Comparison of ENCODE assay signal across 23 cellular contexts in the genomic region with DNA sequence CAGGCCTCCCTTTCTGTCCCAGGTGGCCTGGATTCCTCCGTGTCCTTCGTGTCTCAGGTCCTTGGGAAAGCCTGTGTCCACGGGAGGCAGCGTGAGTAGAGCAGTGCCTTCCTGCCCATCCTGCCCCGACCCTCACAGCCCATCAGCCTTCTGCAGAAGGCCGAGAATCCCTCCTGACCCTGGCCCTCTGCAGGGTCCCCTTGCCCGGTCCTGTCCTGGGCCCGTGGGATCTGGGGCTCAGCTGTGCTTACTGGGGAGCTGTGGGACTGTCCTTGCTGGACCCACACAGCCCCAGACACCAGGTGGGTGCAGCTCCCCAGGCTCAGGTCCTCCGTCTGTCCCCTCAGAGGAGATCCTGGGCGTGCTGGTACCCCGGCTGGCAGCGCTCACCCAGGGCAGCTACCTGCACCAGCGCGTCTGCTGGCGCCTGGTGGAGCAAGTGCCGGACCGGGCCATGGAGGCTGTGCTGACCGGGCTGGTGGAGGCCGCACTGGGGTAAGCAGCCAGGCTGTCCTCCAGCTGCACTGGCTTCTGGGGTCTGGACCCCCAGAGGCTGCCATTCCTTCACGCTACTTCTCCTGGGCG. TPM values are rescaled to one million over a fixed set of nuclear protein-coding genes. Genes with fewer than 3 reads are reported as not detected.
A peak's percentile ranks its signal among the peaks of the same experiment; 100 is the strongest.
DNase-seq lines count a peak whose midpoint lies in the region; ATAC-seq, FAIRE-seq and TF ChIP-seq lines count a peak whose summit lies in the region.
"Had no signal": no experiment of that assay in that cellular context is flagged by ENCODE, and none has a peak within 500 bp of the region (broad histone marks: within the 10 kb centered on the region; RNA-seq: fewer than 3 reads in every experiment).

No MANE protein-coding gene starts in this region.

- no peak overlapping the region for H3K4ac ChIP-seq in H1 (replicated peaks; ENCODE audit: insufficient read length, low read depth, low read length)

- peak overlapping the region; percentile 56 for H3K4me3 Mint-ChIP-seq in neural crest cell
- H3K4me3 Mint-ChIP-seq: CD14-positive monocyte had no signal

- no peaks in the 10 kb centered on the region for H3K9me3 Mint-ChIP-seq in neural crest cell

- H3K18ac ChIP-seq in H1 (ENCODE audit: extremely low read depth, low read length): no peak overlapping the region

- H2BK5ac ChIP-seq in H1 (ENCODE audit: low read depth, low read length): no peak overlapping the region

- peaks cover 3% of the 10 kb centered on the region for H3K79me1 ChIP-seq in H1 (ENCODE audit: low read depth, low read length)

- H3K9ac ChIP-seq in H1 (replicated peaks in 1 of 4; ENCODE audit: extremely low read depth in 1 of 4, low read depth in 3 of 4, low read length in 3 of 4): no peak overlapping the region

- H3K36me3 ChIP-seq in H1 (ENCODE audit: control insufficient read depth in 2 of 4, insufficient read depth in 4 of 4, low read length in 3 of 4): peaks cover 13 to 64% (median 30%) of the 10 kb centered on the region in 4 experiments

- peaks cover 0 to 12% of the 10 kb centered on the region in 2 experiments; a peak in 1 of 4 replicates for H3K79me2 ChIP-seq in H1 (ENCODE audit: control insufficient read depth in 1 of 2, insufficient read depth in 2 of 2, low read length in 2 of 2)

- CTCF ChIA-PET in H1 (lab: Charles Lee; ENCODE audit: partially characterized antibody): interaction anchor here (0.8 kb wide), 1 partner anchor 55 kb away, joined by 3 read pairs; no protein-coding TSS in a partner anchor

- no peak overlapping the region for H2BK20ac ChIP-seq in H1 (ENCODE audit: low read length)

- no peak for TF ChIP-seq POLR2A in H1 (IDR thresholded peaks at IDR 0.05; ENCODE audit: control extremely low read depth in 1 of 2, low read depth in 2 of 2, low read length in 2 of 2)

- H3K23ac ChIP-seq in H1 (ENCODE audit: insufficient read length): no peak overlapping the region

- no peak overlapping the region for H3K56ac ChIP-seq in H1 (replicated peaks; ENCODE audit: insufficient read length, low read depth, low read length)

- no peak overlapping the region for H2BK12ac ChIP-seq in H1 (ENCODE audit: low read depth, low read length)

- H3K4me1 ChIP-seq in right cardiac atrium (ENCODE audit: control insufficient read depth, insufficient read depth, low read length): peaks cover 4% of the 10 kb centered on the region
- H3K4me1 ChIP-seq in H1 (replicated peaks in 1 of 4; ENCODE audit: control insufficient read depth in 3 of 4, insufficient read depth in 4 of 4, low read length in 3 of 4): peaks cover 0 to 8% (median 5%) of the 10 kb centered on the region in 4 experiments; a peak in 4 of 7 replicates

- H3K9me3 ChIP-seq in right cardiac atrium (ENCODE audit: control insufficient read depth, low read length): no peaks in the 10 kb centered on the region
- H3K9me3 ChIP-seq in H1 (ENCODE audit: insufficient read depth in 2 of 2, low read depth in 1 of 2, low read length in 1 of 2): no peaks in the 10 kb centered on the region

- WGBS in right cardiac atrium: 93% methylated on average over 21 of the region's 21 CpGs
- WGBS in H1 (ENCODE audit: extremely low coverage in 1 of 2, insufficient coverage in 1 of 2, insufficient read length in 1 of 2, insufficient replicate concordance in 2 of 2, low coverage in 1 of 2, low lambda C conversion rate in 2 of 2, missing lambda C conversion rate in 1 of 2), 2 experiments: 89% methylated on average over 17 of the region's 21 CpGs; no CpG with 5 or more reads in 1 of the 2 experiments

- peaks cover 9% of the 10 kb centered on the region for H3K23me2 ChIP-seq in H1 (ENCODE audit: low read depth, low read length)

- TF ChIP-seq RAD21 in H1 (IDR thresholded peaks at IDR 0.05 in 1 of 2, conservative IDR thresholded peaks at IDR 0.05 in 1 of 2; ENCODE audit: low read depth in 2 of 2, low read length in 2 of 2): no peak

- no peak overlapping the region for H4K91ac ChIP-seq in H1 (replicated peaks; ENCODE audit: insufficient read length, low read length)

- no peak for FAIRE-seq in H1 (lab: Jason Lieb, UNC)
- FAIRE-seq: A204.1, D721Med, HTR-8/SVneo had no signal

- H2BK15ac ChIP-seq in H1 (ENCODE audit: low read length): no peak overlapping the region

- no peaks in the 10 kb centered on the region for H3K27me3 ChIP-seq in right cardiac atrium (ENCODE audit: control insufficient read depth, insufficient read depth)
- H3K27me3 ChIP-seq in H1 (replicated peaks in 1 of 4; ENCODE audit: control insufficient read depth in 3 of 4, extremely low read depth in 1 of 4, insufficient read depth in 3 of 4, low read length in 3 of 4): no peaks in the 10 kb centered on the region

- H2AFZ ChIP-seq in H1 (ENCODE audit: low read length): no peak overlapping the region

- peak in 2 of 3 donors; percentile 36 to 48 for DNase-seq in right cardiac atrium
- no peak for DNase-seq in cardiac septum (ENCODE audit: low spot score)
- no peak for DNase-seq in H1 (ENCODE audit: low read depth in 1 of 2, low spot score in 2 of 2)
- no peak for DNase-seq in neural crest cell (ENCODE audit: low read depth, low spot score)
- no peak for DNase-seq in DMS79 (lab: John Stamatoyannopoulos, UW)
- DNase-seq: DMS53, EL, GF-D8, IMR-90, MV-4-11, NCI-H1694 treated with DMSO at 0.1 percent for 48 hours, NCI-H2081 treated with DMSO at 0.1 percent for 48 hours, NCI-H446, NCI-H526 treated with DMSO at 0.1 percent for 48 hours, SHP77 had no signal

- H2AK5ac ChIP-seq in H1 (ENCODE audit: low read depth, low read length): no peak overlapping the region

- H3K27ac ChIP-seq in right cardiac atrium (ENCODE audit: low read length) (no peak overlapping the region), H1 (ENCODE audit: low read depth, low read length) (no peak overlapping the region)

- ATAC-seq in right cardiac atrium (no peak), SK-N-SH treated with all-trans-retinoic acid at 6 μM for 48 hours (no peak), GM21723 (IDR thresholded peaks at IDR 0.05; ENCODE audit: unreplicated experiment) (no peak)

- no peak for TF ChIP-seq EP300 in H1 (IDR thresholded peaks at IDR 0.05; ENCODE audit: borderline replicate concordance in 1 of 2, low read depth in 2 of 2, low read length in 2 of 2)

- intact Hi-C loops in right cardiac atrium (cut with DNase I) (loop anchor here in 1 of 4 donors (10.0 kb wide), 1 partner anchor 68 kb away; no protein-coding TSS in a partner anchor), cardiac septum (cut with DNase I) (loop anchor here (5.0 to 10.0 kb wide), 2 partner anchors 70 to 118 kb away; a partner anchor contains a TSS)

- no peaks in the 10 kb centered on the region for H3K36me3 Mint-ChIP-seq in neural crest cell (ENCODE audit: low read depth)

- H2BK120ac ChIP-seq in H1 (replicated peaks; ENCODE audit: low read depth, low read length): no peak overlapping the region

- peak overlapping the region; percentile 66; the same call in 1 of the 2 replicates for H4K8ac ChIP-seq in H1 (ENCODE audit: extremely low read depth, insufficient read depth, low read length)

- no peak overlapping the region for H3K14ac ChIP-seq in H1 (ENCODE audit: insufficient read length)

- no peak overlapping the region for H3K27ac Mint-ChIP-seq in neural crest cell (ENCODE audit: unreplicated experiment)

- H3K4me2 ChIP-seq in H1 (ENCODE audit: insufficient read depth in 1 of 2, low read depth in 2 of 2, low read length in 2 of 2): no peak overlapping the region

- TF ChIP-seq CTCF in H1 (IDR thresholded peaks at IDR 0.05; ENCODE audit: control extremely low read depth in 1 of 3, insufficient read depth in 1 of 3, low read depth in 1 of 3, low read length in 3 of 3) (no peak), neural crest cell (conservative IDR thresholded peaks at IDR 0.05) (no peak)

- H3K4me3 ChIP-seq in right cardiac atrium (ENCODE audit: low read length) (no peak overlapping the region), H1 (ENCODE audit: extremely low read depth in 1 of 4, insufficient read depth in 2 of 4, low read depth in 3 of 4, low read length in 4 of 4) (no peak overlapping the region)

- no peaks in the 10 kb centered on the region for H3K27me3 Mint-ChIP-seq in neural crest cell (ENCODE audit: low read depth)

- peaks cover 16% of the 10 kb centered on the region for H3K4me1 Mint-ChIP-seq in neural crest cell

- H4K5ac ChIP-seq in H1 (ENCODE audit: insufficient read length, low read depth, low read length): no peak overlapping the region

- H4K20me1 ChIP-seq in H1 (replicated peaks in 1 of 2; ENCODE audit: control insufficient read depth in 1 of 2, insufficient read depth in 2 of 2, low read length in 2 of 2): peaks cover 4 to 6% of the 10 kb centered on the region in 2 experiments

- POLR2A ChIA-PET in H1 (lab: Charles Lee; ENCODE audit: partially characterized antibody): interaction anchor here (1.1 to 16.8 kb wide), 3 partner anchors 8 to 267 kb away, joined by 3 to 175 read pairs (median 11); no protein-coding TSS in a partner anchor

RNA-seq across cellular contexts. Expression of a gene that starts 3.9 kb away (rescaled TPM):
- total RNA-seq in right cardiac atrium (10 to 100 TPM; 21.2 to 29.2 (median 23.2) TPM), cardiac septum (17.7 TPM), neural crest cell (77.9 and 87.5 TPM in 2 replicates)
- polyA plus RNA-seq in right cardiac atrium (24.6 TPM), H1 (2011; rRNA removed) (39.3 and 72.9 TPM in 2 replicates)
- total RNA-seq in H1 (2021; fragmentation: NEBNext Ultra II Directional; extraction: Animal tissue kit (Norgen Biotek cat#: 25700)): 64.8 and 66.4 TPM in 2 replicates
- 61.2 TPM for polyA plus RNA-seq in H1 (2011; cell fraction: cytosol; rRNA removed)
- polyA plus RNA-seq in H1 (2011; cell fraction: nucleus; rRNA removed): 382 TPM
- polyA plus RNA-seq in H1 (2012, experiment 1 of 2): 39.6 to 74.2 TPM (median 66.1 TPM) in 4 replicates
- polyA plus RNA-seq in H1 (2012, experiment 2 of 2): 42.5 TPM
- polyA plus RNA-seq in H1 (2013, experiment 1 of 2): 37.6 TPM
- 33.1 TPM for polyA plus RNA-seq in H1 (2013, experiment 2 of 2)
- polyA minus RNA-seq in H1 (2011; rRNA and poly(A)+ RNA removed): 12.1 and 13.9 TPM in 2 replicates
- polyA minus RNA-seq in H1 (2011; cell fraction: cytosol; rRNA and poly(A)+ RNA removed): 34.6 TPM
- polyA minus RNA-seq in H1 (2011; cell fraction: nucleus; rRNA and poly(A)+ RNA removed): 65.3 TPM

RNA-seq across cellular contexts. Expression of a gene that starts 8.4 kb away (rescaled TPM):
- total RNA-seq in right cardiac atrium: under 1 TPM in 2 of 4 donors, not detected in 2; 0.18 to 0.28 TPM
- polyA plus RNA-seq in right cardiac atrium: 0.09 TPM
- not detected for total RNA-seq in cardiac septum
- total RNA-seq in H1 (2021; fragmentation: NEBNext Ultra II Directional; extraction: Animal tissue kit (Norgen Biotek cat#: 25700)): not detected in 2 replicates
- not detected in 2 replicates for polyA plus RNA-seq in H1 (2011; rRNA removed)
- 0.10 TPM for polyA plus RNA-seq in H1 (2011; cell fraction: cytosol; rRNA removed)
- polyA plus RNA-seq in H1 (2011; cell fraction: nucleus; rRNA removed): 0.10 TPM
- polyA plus RNA-seq in H1 (2012, experiment 1 of 2): not detected in 4 replicates
- not detected for polyA plus RNA-seq in H1 (2012, experiment 2 of 2)
- polyA plus RNA-seq in H1 (2013, experiment 1 of 2): 0.14 TPM
- 0.04 TPM for polyA plus RNA-seq in H1 (2013, experiment 2 of 2)
- polyA minus RNA-seq in H1 (2011; rRNA and poly(A)+ RNA removed): 0.13 TPM in 1 of 2 replicates, not detected in the other
- polyA minus RNA-seq in H1 (2011; cell fraction: cytosol; rRNA and poly(A)+ RNA removed): not detected
- not detected for polyA minus RNA-seq in H1 (2011; cell fraction: nucleus; rRNA and poly(A)+ RNA removed)
- total RNA-seq in neural crest cell: 0.28 TPM in 1 of 2 replicates, not detected in the other
- total RNA-seq: H4, IMR-90, M059J had no signal
- polyA plus RNA-seq: CD14-positive monocyte had no signal

RNA-seq across cellular contexts. Expression of a gene that starts 22.3 kb away (rescaled TPM):
- 10 to 100 TPM; 32.9 to 54.8 (median 49.0) TPM for total RNA-seq in right cardiac atrium
- polyA plus RNA-seq in right cardiac atrium: 35.7 TPM
- 39.8 TPM for total RNA-seq in cardiac septum
- total RNA-seq in H1 (2021; fragmentation: NEBNext Ultra II Directional; extraction: Animal tissue kit (Norgen Biotek cat#: 25700)): 76.5 and 81.5 TPM in 2 replicates
- 38.6 and 79.6 TPM in 2 replicates for polyA plus RNA-seq in H1 (2011; rRNA removed)
- 41.1 TPM for polyA plus RNA-seq in H1 (2011; cell fraction: cytosol; rRNA removed)
- 372 TPM for polyA plus RNA-seq in H1 (2011; cell fraction: nucleus; rRNA removed)
- polyA plus RNA-seq in H1 (2012, experiment 1 of 2): 64.4 to 95.0 TPM (median 79.5 TPM) in 4 replicates
- 57.4 TPM for polyA plus RNA-seq in H1 (2012, experiment 2 of 2)
- 61.1 TPM for polyA plus RNA-seq in H1 (2013, experiment 1 of 2)
- polyA plus RNA-seq in H1 (2013, experiment 2 of 2): 57.1 TPM
- 30.3 and 38.3 TPM in 2 replicates for polyA minus RNA-seq in H1 (2011; rRNA and poly(A)+ RNA removed)
- 33.2 TPM for polyA minus RNA-seq in H1 (2011; cell fraction: cytosol; rRNA and poly(A)+ RNA removed)
- polyA minus RNA-seq in H1 (2011; cell fraction: nucleus; rRNA and poly(A)+ RNA removed): 76.7 TPM
- total RNA-seq in neural crest cell: 74.5 and 82.4 TPM in 2 replicates

RNA-seq across cellular contexts. Expression of a gene that starts 36.4 kb away (rescaled TPM):
- total RNA-seq in right cardiac atrium (10 to 100 TPM; 19.0 to 22.1 (median 20.9) TPM), cardiac septum (19.8 TPM), neural crest cell (0.98 and 1.3 TPM in 2 replicates)
- polyA plus RNA-seq in right cardiac atrium (32.2 TPM), H1 (2011; rRNA removed) (0.03 TPM in 1 of 2 replicates, not detected in the other)
- total RNA-seq in H1 (2021; fragmentation: NEBNext Ultra II Directional; extraction: Animal tissue kit (Norgen Biotek cat#: 25700)): not detected in 2 replicates
- 0.05 TPM for polyA plus RNA-seq in H1 (2011; cell fraction: cytosol; rRNA removed)
- not detected for polyA plus RNA-seq in H1 (2011; cell fraction: nucleus; rRNA removed)
- 0.12 to 0.37 TPM (median 0.21 TPM) in 4 replicates for polyA plus RNA-seq in H1 (2012, experiment 1 of 2)
- polyA plus RNA-seq in H1 (2012, experiment 2 of 2): 0.16 TPM
- polyA plus RNA-seq in H1 (2013, experiment 1 of 2): 0.08 TPM
- polyA plus RNA-seq in H1 (2013, experiment 2 of 2): 0.02 TPM
- not detected in 2 replicates for polyA minus RNA-seq in H1 (2011; rRNA and poly(A)+ RNA removed)
- polyA minus RNA-seq in H1 (2011; cell fraction: cytosol; rRNA and poly(A)+ RNA removed): not detected
- polyA minus RNA-seq in H1 (2011; cell fraction: nucleus; rRNA and poly(A)+ RNA removed): not detected
- total RNA-seq: H4, M059J had no signal

RNA-seq across cellular contexts. Expression of a gene that starts 52.8 kb away (rescaled TPM):
- total RNA-seq in right cardiac atrium: 1 to 10 TPM in 2 of 4 donors, under 1 TPM in 2; 0.39 to 1.8 (median 0.89) TPM
- 0.50 TPM for polyA plus RNA-seq in right cardiac atrium
- 0.94 TPM for total RNA-seq in cardiac septum
- total RNA-seq in H1 (2021; fragmentation: NEBNext Ultra II Directional; extraction: Animal tissue kit (Norgen Biotek cat#: 25700)): 0.88 and 1.3 TPM in 2 replicates
- polyA plus RNA-seq in H1 (2011; rRNA removed): 0.15 and 0.58 TPM in 2 replicates
- 0.56 TPM for polyA plus RNA-seq in H1 (2011; cell fraction: cytosol; rRNA removed)
- polyA plus RNA-seq in H1 (2011; cell fraction: nucleus; rRNA removed): 2.4 TPM
- 0.43 to 1.3 TPM (median 0.79 TPM) in 4 replicates for polyA plus RNA-seq in H1 (2012, experiment 1 of 2)
- polyA plus RNA-seq in H1 (2012, experiment 2 of 2): 0.05 TPM
- polyA plus RNA-seq in H1 (2013, experiment 1 of 2): 0.16 TPM
- 0.13 TPM for polyA plus RNA-seq in H1 (2013, experiment 2 of 2)
- not detected in 2 replicates for polyA minus RNA-seq in H1 (2011; rRNA and poly(A)+ RNA removed)
- polyA minus RNA-seq in H1 (2011; cell fraction: cytosol; rRNA and poly(A)+ RNA removed): not detected
- not detected for polyA minus RNA-seq in H1 (2011; cell fraction: nucleus; rRNA and poly(A)+ RNA removed)
- 1.2 and 1.9 TPM in 2 replicates for total RNA-seq in neural crest cell
- total RNA-seq: H4, IMR-90, M059J had no signal
- polyA plus RNA-seq: CD14-positive monocyte had no signal

Comparison
In these comparisons a context has a peak if more than half of its experiments do, and no peak if none do; other contexts are left out.
1. DNase-seq: peak in right cardiac atrium (2 of 3); none in cardiac septum (single experiment), H1 (0 of 2), neural crest cell (single experiment) and DMS79 (single experiment).